Comparison of ENCODE assay signal across 16 cellular contexts in genomic region chr11:117684111-117684510, GRCh38.
"Had no signal": no experiment of that assay in that cellular context is flagged by ENCODE, and none has a peak within 500 bp of the region (broad histone marks: within the 10 kb centered on the region; RNA-seq: fewer than 3 reads in every experiment).

No MANE protein-coding gene starts in this region.

- H3K36me3 Mint-ChIP-seq: naive thymus-derived CD4-positive, alpha-beta T cell; type B pancreatic cell had no signal

- ATAC-seq: effector memory CD8-positive, alpha-beta T cell; naive thymus-derived CD4-positive, alpha-beta T cell had no signal

- H3K36me3 ChIP-seq: esophagus squamous epithelium, neutrophil, right atrium auricular region, sigmoid colon, stomach, thyroid gland had no signal

- H3K27me3 ChIP-seq: right atrium auricular region, sigmoid colon, thyroid gland had no signal

- H3K4me3 Mint-ChIP-seq: effector memory CD8-positive, alpha-beta T cell; naive thymus-derived CD4-positive, alpha-beta T cell; nephron progenitor cell; type B pancreatic cell had no signal

- H3K4me1 ChIP-seq: esophagus squamous epithelium, sigmoid colon, thyroid gland had no signal

- H3K27ac Mint-ChIP-seq: effector memory CD8-positive, alpha-beta T cell; naive thymus-derived CD4-positive, alpha-beta T cell; nephron progenitor cell; type B pancreatic cell had no signal

- DNase-seq: effector memory CD8-positive, alpha-beta T cell; esophagus squamous epithelium; foreskin fibroblast; hippocampal formation; naive thymus-derived CD4-positive, alpha-beta T cell; nephron progenitor cell; sigmoid colon; stimulated activated CD4-positive, alpha-beta T cell treated with anti-CD3 and anti-CD28 coated beads, Interleukin-2, amount 100 ng/mL, for 24 hours; stimulated activated CD4-positive, alpha-beta T cell treated with anti-CD3 and anti-CD28 coated beads, Interleukin-4, amount 100 ng/mL, for 4 hours; stimulated activated naive CD4-positive, alpha-beta T cell; stomach; thyroid gland had no signal

- H3K27ac ChIP-seq: esophagus squamous epithelium, neutrophil, right atrium auricular region, sigmoid colon, skin epidermis, stomach, thyroid gland had no signal

- H3K4me3 ChIP-seq: esophagus squamous epithelium, right atrium auricular region, sigmoid colon, skin epidermis, stomach, thyroid gland had no signal

- H3K9me3 ChIP-seq: esophagus squamous epithelium, neutrophil, right atrium auricular region, sigmoid colon, stomach, thyroid gland had no signal

- H3K9me3 Mint-ChIP-seq: effector memory CD8-positive, alpha-beta T cell; naive thymus-derived CD4-positive, alpha-beta T cell; nephron progenitor cell; type B pancreatic cell had no signal
